ENCODE assay signal across 28 cellular contexts in the genomic region with DNA sequence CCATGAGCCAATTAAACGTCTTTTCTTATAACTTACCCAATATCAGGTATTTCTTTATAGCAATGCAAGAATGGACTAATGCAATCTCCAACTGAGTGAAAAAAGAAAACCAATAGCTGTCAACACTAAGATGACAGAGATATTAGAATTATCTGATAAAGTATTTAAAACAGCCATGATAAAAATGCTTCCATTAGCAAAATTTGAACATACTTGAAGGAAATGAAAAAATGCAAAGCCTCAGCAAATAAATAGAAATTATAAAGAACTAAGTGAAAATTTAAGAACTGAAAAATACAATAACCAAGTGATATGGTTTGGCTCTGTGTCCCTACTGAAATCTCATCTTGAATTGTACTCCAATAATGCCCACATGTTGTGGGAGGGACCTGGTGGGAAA.
"Had no signal": no experiment of that assay in that cellular context is flagged by ENCODE, and none has a peak within 500 bp of the region (broad histone marks: within the 10 kb centered on the region; RNA-seq: fewer than 3 reads in every experiment).

No MANE protein-coding gene starts in this region.

- H3K36me3 ChIP-seq: gastrocnemius medialis had no signal

- ATAC-seq: esophagus mucosa, gastrocnemius medialis, heart right ventricle, left cardiac atrium, left lung, left ventricle myocardium superior, lower lobe of right lung, mucosa of descending colon had no signal

- DNase-seq: dermis blood vessel endothelial cell; dorsolateral prefrontal cortex; effector CD4-positive, alpha-beta T cell; effector memory CD4-positive, alpha-beta T cell; erythroblast; esophagus squamous epithelium; foreskin fibroblast; foreskin melanocyte; gastrocnemius medialis; glutamatergic neuron; head of caudate nucleus; heart right ventricle; hippocampal formation; left cardiac atrium; left lung; left ventricle myocardium superior; lower lobe of right lung; mesenchymal stem cell; mucosa of descending colon; naive B cell had no signal

- H3K27me3 Mint-ChIP-seq: naive B cell had no signal

- H3K4me3 ChIP-seq: coronary artery, dorsolateral prefrontal cortex, esophagus squamous epithelium, gastrocnemius medialis, heart right ventricle, left lung, lower lobe of right lung, mucosa of descending colon had no signal

- H3K4me3 Mint-ChIP-seq: mesothelial cell of epicardium had no signal

- H3K4me1 ChIP-seq: esophagus squamous epithelium, gastrocnemius medialis, heart right ventricle, left lung, lower lobe of right lung had no signal

- H3K27me3 ChIP-seq: dorsolateral prefrontal cortex, esophagus squamous epithelium, gastrocnemius medialis, heart right ventricle, left lung had no signal

- H3K27ac ChIP-seq: coronary artery, dorsolateral prefrontal cortex, epithelial cell of prostate, esophagus squamous epithelium, gastrocnemius medialis, heart right ventricle, left lung, lower lobe of right lung had no signal

- H3K27ac Mint-ChIP-seq: mesothelial cell of epicardium, naive B cell had no signal

- FAIRE-seq: colon, endometrium, islet of Langerhans, keratinocyte had no signal

- H3K4me1 Mint-ChIP-seq: mesothelial cell of epicardium, naive B cell had no signal
